ENCODE assay signal across 23 cellular contexts in the genomic region with DNA sequence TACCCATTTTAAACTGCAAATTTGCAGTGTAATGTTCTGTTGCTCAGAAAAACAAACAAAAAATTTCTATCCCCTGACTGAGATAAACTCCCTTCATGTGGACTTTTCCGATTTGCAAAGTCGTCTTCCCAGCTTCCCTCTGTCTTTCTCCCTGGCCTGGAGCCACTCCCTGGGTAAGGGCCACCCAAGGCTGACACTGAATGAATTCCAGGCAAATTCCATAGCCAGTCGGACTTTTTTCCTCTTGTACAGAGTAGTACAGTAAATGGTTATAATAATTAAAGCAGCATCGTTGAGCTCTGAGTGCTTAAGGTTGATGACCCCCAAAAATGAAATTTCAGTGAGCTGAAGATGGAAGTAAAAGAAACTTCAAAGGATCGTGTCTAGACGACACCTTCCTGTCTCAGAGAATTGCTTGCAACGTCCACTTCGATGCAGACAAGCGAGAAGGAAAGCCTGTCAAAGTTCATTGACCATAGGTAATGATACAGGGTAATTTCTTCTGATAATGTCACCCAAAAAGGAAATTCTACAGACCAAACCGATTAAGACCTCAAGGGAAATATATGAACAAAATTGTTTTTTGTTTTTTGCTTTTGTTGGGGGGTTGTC. TPM values are rescaled to one million over a fixed set of nuclear protein-coding genes. Genes with fewer than 3 reads are reported as not detected.
"Had no signal": no experiment of that assay in that cellular context is flagged by ENCODE, and none has a peak within 500 bp of the region (broad histone marks: within the 10 kb centered on the region; RNA-seq: fewer than 3 reads in every experiment).

No MANE protein-coding gene starts in this region.

- DNase-seq: activated B cell treated with CpG ODN at 0.5 μM for 24 hours; activated CD4-positive, alpha-beta T cell treated with anti-CD3 and anti-CD28 coated beads, Interleukin-2, amount 10 ng/mL, durations not matched to agents 7 days and 5 days; activated CD8-positive, alpha-beta memory T cell treated with anti-CD3 and anti-CD28 coated beads for 24 hours; activated T-cell treated with anti-CD3 and anti-CD28 coated beads for 4 hours; amygdala; effector memory CD8-positive, alpha-beta T cell; immature natural killer cell; left cardiac atrium; naive thymus-derived CD8-positive, alpha-beta T cell; nucleus accumbens; stimulated activated CD4-positive, alpha-beta T cell treated with anti-CD3 and anti-CD28 coated beads, Interleukin-12 subunit alpha, Interleukin-12 subunit beta, amount 100 ng/mL, for 4 hours; stimulated activated naive CD4-positive, alpha-beta T cell treated with Interleukin-2 at 50 U/mL for 16 hours; T-helper 1 cell had no signal

- H3K4me3 ChIP-seq: lung had no signal

- H3K4me1 Mint-ChIP-seq: activated B cell treated with CpG ODN at 0.5 μM for 24 hours; activated CD4-positive, alpha-beta T cell treated with anti-CD3 and anti-CD28 coated beads, Interleukin-2, amount 10 ng/mL, durations not matched to agents 7 days and 5 days; central memory CD8-positive, alpha-beta T cell; immature natural killer cell; naive thymus-derived CD8-positive, alpha-beta T cell had no signal

- H3K27ac Mint-ChIP-seq: activated B cell treated with CpG ODN at 0.5 μM for 24 hours; activated CD4-positive, alpha-beta T cell treated with anti-CD3 and anti-CD28 coated beads, Interleukin-2, amount 10 ng/mL, durations not matched to agents 7 days and 5 days; activated naive CD4-positive, alpha-beta T cell treated with anti-CD3 and anti-CD28 coated beads, Interleukin-2, amount 50 U/mL, for 72 hours; brain; effector memory CD8-positive, alpha-beta T cell; immature natural killer cell; naive thymus-derived CD8-positive, alpha-beta T cell; progenitor cell of endocrine pancreas; type B pancreatic cell had no signal

- H3K9me3 Mint-ChIP-seq: activated B cell treated with CpG ODN at 0.5 μM for 24 hours; activated CD4-positive, alpha-beta T cell treated with anti-CD3 and anti-CD28 coated beads, Interleukin-2, amount 10 ng/mL, durations not matched to agents 7 days and 5 days; brain; type B pancreatic cell had no signal

- H3K36me3 Mint-ChIP-seq: activated naive CD4-positive, alpha-beta T cell treated with anti-CD3 and anti-CD28 coated beads, Interleukin-2, amount 50 U/mL, for 72 hours; brain; immature natural killer cell; naive thymus-derived CD8-positive, alpha-beta T cell; type B pancreatic cell had no signal

- H3K4me3 Mint-ChIP-seq: activated B cell treated with CpG ODN at 0.5 μM for 24 hours; activated CD4-positive, alpha-beta T cell treated with anti-CD3 and anti-CD28 coated beads, Interleukin-2, amount 10 ng/mL, durations not matched to agents 7 days and 5 days; brain; central memory CD8-positive, alpha-beta T cell; effector memory CD8-positive, alpha-beta T cell; immature natural killer cell; naive thymus-derived CD8-positive, alpha-beta T cell; type B pancreatic cell had no signal

- ATAC-seq: activated naive CD4-positive, alpha-beta T cell treated with anti-CD3 and anti-CD28 coated beads, Interleukin-2, amount 50 U/mL, for 72 hours; effector memory CD8-positive, alpha-beta T cell; left cardiac atrium; naive thymus-derived CD8-positive, alpha-beta T cell; sciatic nerve had no signal

- H3K27me3 Mint-ChIP-seq: activated B cell treated with CpG ODN at 0.5 μM for 24 hours; activated CD4-positive, alpha-beta T cell treated with anti-CD3 and anti-CD28 coated beads, Interleukin-2, amount 10 ng/mL, durations not matched to agents 7 days and 5 days; brain; central memory CD8-positive, alpha-beta T cell; effector memory CD8-positive, alpha-beta T cell; naive thymus-derived CD8-positive, alpha-beta T cell; type B pancreatic cell had no signal

RNA-seq across cellular contexts. Expression of a gene that starts 33.6 kb away (rescaled TPM):
- total RNA-seq: activated B cell treated with CpG ODN at 0.5 μM for 24 hours; activated CD4-positive, alpha-beta T cell treated with anti-CD3 and anti-CD28 coated beads, Interleukin-2, amount 10 ng/mL, durations not matched to agents 7 days and 5 days; activated naive CD4-positive, alpha-beta T cell treated with anti-CD3 and anti-CD28 coated beads, Interleukin-2, amount 50 U/mL, for 72 hours; epithelial cell of proximal tubule; glomerular endothelial cell; left cardiac atrium; lung; mononuclear cell; naive thymus-derived CD8-positive, alpha-beta T cell; progenitor cell of endocrine pancreas; sciatic nerve had no signal
- polyA plus RNA-seq: immature natural killer cell; lung; naive thymus-derived CD8-positive, alpha-beta T cell had no signal
